Comparison of ENCODE assay signal across 9 cellular contexts in genomic region chr15:33737687-33738606, GRCh38.
DNase-seq lines count a peak whose midpoint lies in the region; ATAC-seq and TF ChIP-seq lines count a peak whose summit lies in the region.
"Had no signal": no experiment of that assay in that cellular context is flagged by ENCODE, and none has a peak within 500 bp of the region (broad histone marks: within the 10 kb centered on the region; RNA-seq: fewer than 3 reads in every experiment).

No MANE protein-coding gene starts in this region.

- intact Hi-C loops in Caco-2 (cut with micrococcal nuclease; ENCODE audit: unreplicated experiment) = loop anchor here (10.0 kb wide), 1 partner anchor 257 kb away; no protein-coding TSS in a partner anchor
- intact Hi-C loops in left lung (cut with DNase I) = loop anchor here in 1 of 2 donors (10.0 kb wide), 1 partner anchor 227 kb away; the partner anchor contains the start of gene CHRM5
- intact Hi-C loops in thyroid gland (cut with DNase I) = loop anchor here (10.0 kb wide), 1 partner anchor 227 kb away; the partner anchor contains the start of gene CHRM5

- DNase-seq in Caco-2 (peak in 1 of 2 experiments; percentile 56), RWPE2 (ENCODE audit: low spot score) (no peak), cerebellum (ENCODE audit: low spot score) (peak; percentile 12), left lung (no peak), thyroid gland (peak; percentile 21 to 22)

- no TSS peak for BruUV-seq in Caco-2 (replicated peaks; lab: Mats Ljungman, UMichigan)

- 44 to 45% methylated on average over 15 of the region's 15 CpGs for WGBS in thyroid gland, 2 donors

- H3K4me3 ChIP-seq in Caco-2 (ENCODE audit: low read depth, low read length) (no peak overlapping the region), RWPE2 (ENCODE audit: severe bottlenecking) (no peak overlapping the region), left lung (no peak overlapping the region), thyroid gland (replicated peaks in 1 of 3) (no peak overlapping the region)
- H3K4me3 ChIP-seq: SJSA1 had no signal

- TF ChIP-seq CTCF in Caco-2 (IDR thresholded peaks at IDR 0.05; ENCODE audit: insufficient read depth in 1 of 2, low read depth in 1 of 2, low read length in 1 of 2, severe bottlenecking in 1 of 2, unreplicated experiment in 1 of 2) = peak; percentile 68 to 82
- TF ChIP-seq CTCF in RWPE2 (IDR thresholded peaks at IDR 0.05; ENCODE audit: poor library complexity, severe bottlenecking) = peak; percentile 97
- peak; percentile 61 to 63 for TF ChIP-seq CTCF in left lung (IDR thresholded peaks at IDR 0.05)
- peak; percentile 33 to 83 (median 62) for TF ChIP-seq CTCF in thyroid gland (IDR thresholded peaks at IDR 0.05)

- no peaks in the 10 kb centered on the region for H3K9me3 Mint-ChIP-seq in Caco-2 (ENCODE audit: unreplicated experiment)

- H3K4me1 ChIP-seq in Caco-2 (no peaks in the 10 kb centered on the region), RWPE2 (ENCODE audit: insufficient read depth, poor library complexity, severe bottlenecking) (no peaks in the 10 kb centered on the region), left lung (no peaks in the 10 kb centered on the region), thyroid gland (no peaks in the 10 kb centered on the region)

- H3K27ac ChIP-seq in RWPE2 (ENCODE audit: poor library complexity, severe bottlenecking) = no peak overlapping the region
- H3K27ac ChIP-seq in left lung = no peak overlapping the region
- no peak overlapping the region for H3K27ac ChIP-seq in thyroid gland
- H3K27ac ChIP-seq: SJSA1 had no signal

- H3K27me3 ChIP-seq in Caco-2 (replicated peaks; ENCODE audit: control insufficient read depth, insufficient read depth, low read length) (no peaks in the 10 kb centered on the region), RWPE2 (ENCODE audit: insufficient read depth, poor library complexity, severe bottlenecking) (no peaks in the 10 kb centered on the region), left lung (no peaks in the 10 kb centered on the region), thyroid gland (no peaks in the 10 kb centered on the region)
- H3K27me3 ChIP-seq: SJSA1 had no signal

- H3K9me3 ChIP-seq in Caco-2 (no peaks in the 10 kb centered on the region), RWPE2 (ENCODE audit: severe bottlenecking) (no peaks in the 10 kb centered on the region), left lung (no peaks in the 10 kb centered on the region), thyroid gland (no peaks in the 10 kb centered on the region)
- H3K9me3 ChIP-seq: SJSA1 had no signal

- CTCF ChIA-PET in Caco-2 (lab: Charles Lee) = interaction anchor here (0.6 to 1.6 kb wide), 11 partner anchors 9 to 777 kb away, joined by 3 to 8 read pairs (median 3); no protein-coding TSS in a partner anchor

- TF ChIP-seq POLR2A in thyroid gland (IDR thresholded peaks at IDR 0.05) = no peak

- peaks cover 7% of the 10 kb centered on the region for H3K27me3 Mint-ChIP-seq in Caco-2 (ENCODE audit: insufficient read depth, unreplicated experiment)

- ATAC-seq in HG02642 (IDR thresholded peaks at IDR 0.05; ENCODE audit: poor library complexity, unreplicated experiment) = peak; percentile 43
- peak; percentile 85 for ATAC-seq in RWPE2 (ENCODE audit: low read depth)
- ATAC-seq in left lung = peak; percentile 84
- ATAC-seq in GM18870 (IDR thresholded peaks at IDR 0.05; ENCODE audit: unreplicated experiment) = no peak
- no peak for ATAC-seq in GM19023 (IDR thresholded peaks at IDR 0.05; ENCODE audit: unreplicated experiment)

- H3K4me3 Mint-ChIP-seq in Caco-2 (ENCODE audit: unreplicated experiment) = no peak overlapping the region

- no peaks in the 10 kb centered on the region for H3K4me1 Mint-ChIP-seq in Caco-2 (ENCODE audit: low read depth, unreplicated experiment)

- H3K36me3 Mint-ChIP-seq in Caco-2 (ENCODE audit: insufficient read depth, unreplicated experiment) = no peaks in the 10 kb centered on the region

- H3K27ac Mint-ChIP-seq in Caco-2 (ENCODE audit: unreplicated experiment) = no peak overlapping the region

- POLR2A ChIA-PET in Caco-2 (lab: Charles Lee) = no interaction called here

- H3K36me3 ChIP-seq in Caco-2 (ENCODE audit: control insufficient read depth, insufficient read depth, low read length) = no peaks in the 10 kb centered on the region
- no peaks in the 10 kb centered on the region for H3K36me3 ChIP-seq in RWPE2 (ENCODE audit: low read depth)
- no peaks in the 10 kb centered on the region for H3K36me3 ChIP-seq in left lung
- no peaks in the 10 kb centered on the region for H3K36me3 ChIP-seq in thyroid gland
- H3K36me3 ChIP-seq: SJSA1 had no signal

Comparison
In these comparisons a context has a peak if more than half of its experiments do, and no peak if none do; other contexts are left out.
1. DNase-seq: peak in cerebellum (single experiment) and thyroid gland (2 of 2); none in RWPE2 (single experiment) and left lung (0 of 2).
2. ATAC-seq: peak in HG02642 (single experiment), RWPE2 (single experiment) and left lung (single experiment); none in GM18870 (single experiment) and GM19023 (single experiment).
3. Peak in every context shown above with its lines, with median percentiles within 50 percentile points of each other: CTCF ChIP-seq.